ENCODE assay signal across 24 cellular contexts in the genomic region with DNA sequence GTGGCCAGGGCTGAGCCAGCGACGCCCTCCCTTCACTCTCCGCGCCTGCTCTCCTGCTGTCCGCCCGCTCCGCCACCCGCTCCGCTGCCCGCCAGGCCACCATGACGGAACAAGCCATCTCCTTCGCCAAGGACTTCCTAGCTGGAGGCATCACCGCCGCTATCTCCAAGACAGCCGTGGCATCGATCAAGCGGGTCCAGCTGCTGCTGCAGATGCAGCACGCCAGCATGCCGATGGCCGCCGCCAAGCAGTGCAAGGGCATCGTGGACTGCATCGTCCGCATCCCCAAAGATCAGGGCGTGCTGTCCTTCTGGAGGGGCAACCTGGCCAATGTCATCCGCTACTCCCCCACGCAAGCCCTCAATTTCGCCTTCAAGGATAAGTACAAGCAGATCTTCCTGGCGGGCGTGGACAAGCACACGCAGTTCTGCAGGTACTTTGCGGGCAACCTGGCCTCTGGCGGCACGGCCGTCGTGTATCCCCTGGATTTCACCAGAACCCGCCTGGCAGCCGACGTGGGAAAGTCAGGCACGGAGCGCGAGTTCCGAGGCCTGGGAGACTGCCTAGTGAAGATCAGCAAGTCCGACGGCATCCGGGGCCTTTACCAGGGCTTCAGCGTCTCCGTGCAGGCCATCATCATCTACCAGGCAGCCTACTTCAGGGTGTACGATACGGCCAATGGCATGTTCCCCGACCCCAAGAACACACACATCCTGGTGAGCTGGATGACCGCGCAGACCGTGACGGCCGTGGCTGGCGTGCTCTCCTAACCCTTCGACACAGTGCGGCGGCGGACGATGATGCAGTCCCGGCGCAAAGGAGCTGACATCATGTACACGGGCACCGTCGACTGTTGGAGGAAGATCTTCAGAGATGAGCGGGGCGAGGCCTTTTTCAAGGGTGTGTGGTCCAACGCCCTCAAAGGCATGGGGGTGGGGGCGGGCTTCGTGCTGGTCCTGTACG.
A peak's percentile ranks its signal among the peaks of the same experiment; 100 is the strongest.
DNase-seq lines count a peak whose midpoint lies in the region; ATAC-seq and TF ChIP-seq lines count a peak whose summit lies in the region.
"Had no signal": no experiment of that assay in that cellular context is flagged by ENCODE, and none has a peak within 500 bp of the region (broad histone marks: within the 10 kb centered on the region; RNA-seq: fewer than 3 reads in every experiment).

No MANE protein-coding gene starts in this region.

- DNase-seq in GM13976 (ENCODE audit: low spot score) (peak; percentile 4), RWPE2 (ENCODE audit: low spot score) (peak; percentile 50), testis (no peak), ACHN (no peak), DMS53 treated with DMSO at 0.1 percent for 48 hours (lab: John Stamatoyannopoulos, UW; ENCODE audit: unreplicated experiment) (no peak)
- no peak for DNase-seq in naive thymus-derived CD4-positive, alpha-beta T cell
- no peak for DNase-seq in stimulated activated CD4-positive, alpha-beta T cell treated with anti-CD3 and anti-CD28 coated beads, Interleukin-4, amount 100 ng/mL, for 24 hours
- DNase-seq: BE2C, DMS 273 treated with DMSO at 0.1 percent for 48 hours, DMS79 treated with DMSO at 0.1 percent for 48 hours, GM23248, HFFc6, KG1, MG63, NCI-H1417, NCI-H1694, NCI-H2029 treated with DMSO at 0.1 percent for 48 hours, NCI-H2227 treated with DMSO at 0.1 percent for 48 hours, NCI-H526 treated with DMSO at 0.1 percent for 48 hours, PC-9, SHP77 treated with DMSO at 0.1 percent for 48 hours had no signal

- no peak for TF ChIP-seq CTCF in GM13976 (IDR thresholded peaks at IDR 0.05; ENCODE audit: borderline replicate concordance, control extremely low read depth, extremely low read depth, insufficient read depth, missing control alignments)
- no peak for TF ChIP-seq CTCF in RWPE2 (IDR thresholded peaks at IDR 0.05; ENCODE audit: poor library complexity, severe bottlenecking)
- no peak for TF ChIP-seq CTCF in testis (IDR thresholded peaks at IDR 0.05)

- H3K27ac ChIP-seq in RWPE2 (ENCODE audit: poor library complexity, severe bottlenecking) = no peak overlapping the region
- no peak overlapping the region for H3K27ac ChIP-seq in naive thymus-derived CD4-positive, alpha-beta T cell (ENCODE audit: low read depth, low read length)
- no peak overlapping the region for H3K27ac ChIP-seq in testis
- H3K27ac ChIP-seq: GM23248, PC-9 had no signal

- H3K4me1 ChIP-seq in RWPE2 (ENCODE audit: insufficient read depth, poor library complexity, severe bottlenecking) (no peaks in the 10 kb centered on the region), testis (no peaks in the 10 kb centered on the region)
- H3K4me1 ChIP-seq in naive thymus-derived CD4-positive, alpha-beta T cell (ENCODE audit: control insufficient read depth in 2 of 2, insufficient read depth in 2 of 2, low read length in 2 of 2) = no peaks in the 10 kb centered on the region
- H3K4me1 ChIP-seq: BE2C, HAP-1 had no signal

- POLR2A ChIA-PET in naive thymus-derived CD4-positive, alpha-beta T cell (lab: Charles Lee) = interaction anchor here (1.5 kb wide), 1 partner anchor 17 kb away, joined by 3 read pairs; no protein-coding TSS in a partner anchor

- H3K27me3 ChIP-seq in RWPE2 (ENCODE audit: insufficient read depth, poor library complexity, severe bottlenecking) (no peaks in the 10 kb centered on the region), testis (no peaks in the 10 kb centered on the region)
- H3K27me3 ChIP-seq in naive thymus-derived CD4-positive, alpha-beta T cell (ENCODE audit: control insufficient read depth in 2 of 2, insufficient read depth in 2 of 2, low read length in 2 of 2) = no peaks in the 10 kb centered on the region
- H3K27me3 ChIP-seq: BE2C, MG63 had no signal

- CTCF ChIA-PET in naive thymus-derived CD4-positive, alpha-beta T cell (lab: Charles Lee) = no interaction called here

- in situ Hi-C loops in GM13976 (cut with MboI; ENCODE audit: low sequenced_read_pairs, unreplicated experiment) (no loop called here), ACHN (cut with HindIII; ENCODE audit: low pct_ligation_motif_present, low pct_unique_long_range_greater_than_20kb, low sequenced_read_pairs) (no loop called here)

- no peaks in the 10 kb centered on the region for H3K36me3 Mint-ChIP-seq in naive thymus-derived CD4-positive, alpha-beta T cell
- H3K36me3 Mint-ChIP-seq: CD14-positive monocyte had no signal

- H3K27me3 Mint-ChIP-seq in naive thymus-derived CD4-positive, alpha-beta T cell = no peaks in the 10 kb centered on the region
- H3K27me3 Mint-ChIP-seq: CD8-positive, alpha-beta memory T cell had no signal

- no peaks in the 10 kb centered on the region for H3K36me3 ChIP-seq in RWPE2 (ENCODE audit: low read depth)
- H3K36me3 ChIP-seq in naive thymus-derived CD4-positive, alpha-beta T cell (ENCODE audit: control insufficient read depth in 2 of 3, insufficient read depth in 3 of 3, low read length in 3 of 3) = no peaks in the 10 kb centered on the region
- no peaks in the 10 kb centered on the region for H3K36me3 ChIP-seq in testis (ENCODE audit: low read depth, missing control alignments)
- H3K36me3 ChIP-seq: BE2C, HAP-1, MG63 had no signal

- H3K27ac Mint-ChIP-seq in naive thymus-derived CD4-positive, alpha-beta T cell = peak overlapping the region in 6 of 9 donors; percentile 22 to 67 (median 38)
- H3K27ac Mint-ChIP-seq: HFFc6 had no signal

- no peak for ATAC-seq in RWPE2 (ENCODE audit: low read depth)
- ATAC-seq in naive thymus-derived CD4-positive, alpha-beta T cell = no peak

- intact Hi-C loops in naive thymus-derived CD4-positive, alpha-beta T cell (cut with micrococcal nuclease) = no loop called here
- intact Hi-C loops in testis (cut with DNase I; ENCODE audit: low total_unique reads) = no loop called here

- peaks cover 0 to 13% (median 7%) of the 10 kb centered on the region in 11 donors for H3K9me3 Mint-ChIP-seq in naive thymus-derived CD4-positive, alpha-beta T cell

- H3K4me3 Mint-ChIP-seq in naive thymus-derived CD4-positive, alpha-beta T cell = no peak overlapping the region
- H3K4me3 Mint-ChIP-seq: CD14-positive monocyte; CD8-positive, alpha-beta memory T cell; HFFc6 had no signal

- WGBS in testis, 2 donors = 81 to 86% methylated on average over 29 to 73 of the region's 73 CpGs

- TF ChIP-seq POLR2A in testis (IDR thresholded peaks at IDR 0.05) = no peak

- H3K9me3 ChIP-seq in RWPE2 (ENCODE audit: severe bottlenecking) (no peaks in the 10 kb centered on the region), testis (no peaks in the 10 kb centered on the region)
- peaks cover 0 to 15% (median 0%) of the 10 kb centered on the region in 3 experiments for H3K9me3 ChIP-seq in naive thymus-derived CD4-positive, alpha-beta T cell (ENCODE audit: control insufficient read depth in 2 of 3, low read length in 3 of 3)
- H3K9me3 ChIP-seq: BE2C, HAP-1, MG63 had no signal

- peaks cover 0 to 11% (median 7%) of the 10 kb centered on the region in 7 donors for H3K4me1 Mint-ChIP-seq in naive thymus-derived CD4-positive, alpha-beta T cell
- H3K4me1 Mint-ChIP-seq: CD14-positive monocyte; CD8-positive, alpha-beta memory T cell had no signal

- H3K4me3 ChIP-seq in RWPE2 (ENCODE audit: severe bottlenecking) (no peak overlapping the region), testis (peak overlapping the region; percentile 20 to 32)
- no peak overlapping the region for H3K4me3 ChIP-seq in naive thymus-derived CD4-positive, alpha-beta T cell (ENCODE audit: low read length)
- H3K4me3 ChIP-seq: GM23248, HAP-1, MG63, PC-9 had no signal

Comparison
In these comparisons a context has a peak if more than half of its experiments do, and no peak if none do; other contexts are left out.
1. DNase-seq: peak in GM13976 (single experiment) and RWPE2 (single experiment); none in naive thymus-derived CD4-positive, alpha-beta T cell (0 of 9), testis (single experiment), ACHN (single experiment), stimulated activated CD4-positive, alpha-beta T cell treated with anti-CD3 and anti-CD28 coated beads, Interleukin-4, amount 100 ng/mL, for 24 hours (single experiment) and DMS53 treated with DMSO at 0.1 percent for 48 hours (single experiment).
2. H3K4me3 ChIP-seq: peak in testis (2 of 2); none in RWPE2 (single experiment) and naive thymus-derived CD4-positive, alpha-beta T cell (single experiment).